In the genomic region with DNA sequence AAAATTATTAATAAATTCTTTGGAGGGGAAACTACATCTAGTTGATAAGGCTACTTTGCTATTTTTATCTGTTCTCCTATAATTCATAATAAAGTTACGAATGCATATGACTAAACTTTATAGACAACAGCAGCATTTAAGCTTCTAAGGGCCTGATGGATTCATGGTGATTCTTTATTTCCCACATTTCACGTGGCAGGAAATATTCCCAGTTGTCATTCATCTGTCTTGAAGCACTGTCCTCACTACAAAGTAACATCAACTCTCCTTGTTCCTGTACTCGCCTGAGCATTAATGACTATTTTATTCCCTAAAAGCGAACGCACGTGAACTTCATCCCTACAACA, we compare ENCODE assay signal across 1 cellular context.
TF ChIP-seq lines count a peak whose summit lies in the region.

No MANE protein-coding gene starts in this region.

TF ChIP-seq in HepG2, 621 proteins besides CTCF, POLR2A, EP300 and RAD21 (continued from another document):
- no peak for TF ChIP-seq DMAP1 (CRISPR knock-in tag; IDR thresholded peaks at IDR 0.05)
- TF ChIP-seq, protein P1, sequence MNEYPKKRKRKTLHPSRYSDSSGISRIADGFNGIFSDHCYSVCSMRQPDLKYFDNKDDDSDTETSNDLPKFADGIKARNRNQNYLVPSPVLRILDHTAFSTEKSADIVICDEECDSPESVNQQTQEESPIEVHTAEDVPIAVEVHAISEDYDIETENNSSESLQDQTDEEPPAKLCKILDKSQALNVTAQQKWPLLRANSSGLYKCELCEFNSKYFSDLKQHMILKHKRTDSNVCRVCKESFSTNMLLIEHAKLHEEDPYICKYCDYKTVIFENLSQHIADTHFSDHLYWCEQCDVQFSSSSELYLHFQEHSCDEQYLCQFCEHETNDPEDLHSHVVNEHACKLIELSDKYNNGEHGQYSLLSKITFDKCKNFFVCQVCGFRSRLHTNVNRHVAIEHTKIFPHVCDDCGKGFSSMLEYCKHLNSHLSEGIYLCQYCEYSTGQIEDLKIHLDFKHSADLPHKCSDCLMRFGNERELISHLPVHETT (CRISPR knock-in tag; conservative IDR thresholded peaks at IDR 0.05), result no peak
- no peak for TF ChIP-seq MIER3 (CRISPR knock-in tag; IDR thresholded peaks at IDR 0.05; ENCODE audit: borderline replicate concordance)
- peak; percentile 31; the same call in 1 of the 2 replicates for TF ChIP-seq ZNF816 (CRISPR knock-in tag; IDR thresholded peaks at IDR 0.05; ENCODE audit: borderline replicate concordance)
- no peak for TF ChIP-seq ZNF138 (CRISPR knock-in tag; IDR thresholded peaks at IDR 0.05; ENCODE audit: low read depth)
- TF ChIP-seq ZNF207 (IDR thresholded peaks at IDR 0.05; ENCODE audit: borderline replicate concordance), result no peak
- no peak for TF ChIP-seq TOE1 (CRISPR knock-in tag; IDR thresholded peaks at IDR 0.05)
- no peak for TF ChIP-seq ZNF3 (CRISPR knock-in tag; IDR thresholded peaks at IDR 0.05)
- no peak for TF ChIP-seq ZNF644 (CRISPR knock-in tag; IDR thresholded peaks at IDR 0.05; ENCODE audit: low read depth)
- TF ChIP-seq ZNF790 (CRISPR knock-in tag; IDR thresholded peaks at IDR 0.05; ENCODE audit: borderline replicate concordance), result no peak
- TF ChIP-seq ESRRA (CRISPR knock-in tag; IDR thresholded peaks at IDR 0.05; ENCODE audit: low read depth), result 0 out of 2 replicates have a peak, but pooled peaks have one; percentile 12
- TF ChIP-seq GTF3A (CRISPR knock-in tag; conservative IDR thresholded peaks at IDR 0.05), result 0 out of 2 replicates have a peak, but pooled peaks have one; percentile 18
- no peak for TF ChIP-seq ARNTL (CRISPR knock-in tag; IDR thresholded peaks at IDR 0.05)
